Comparison of ENCODE assay signal across 2 cellular contexts in genomic region chr19:43934055-43934984, GRCh38.
TF ChIP-seq lines count a peak whose summit lies in the region.

No MANE protein-coding gene starts in this region.

TF ChIP-seq in endothelial cell of umbilical vein, 7 proteins besides CTCF, POLR2A, EP300 and RAD21:
- TF ChIP-seq FOS (IDR thresholded peaks at IDR 0.05; ENCODE audit: borderline replicate concordance, insufficient read depth, low read length) (no peak), GATA2 (IDR thresholded peaks at IDR 0.05; ENCODE audit: insufficient read depth, insufficient read length, low read depth, low read length) (no peak), MAX (IDR thresholded peaks at IDR 0.05; ENCODE audit: insufficient read depth, insufficient read length) (no peak), JUN (IDR thresholded peaks at IDR 0.05; ENCODE audit: borderline replicate concordance, insufficient read depth, insufficient read length, low read depth) (no peak)

TF ChIP-seq in neural cell, 6 proteins besides CTCF, POLR2A, EP300 and RAD21 (continued from another document):
- TF ChIP-seq MXI1 (conservative IDR thresholded peaks at IDR 0.05; ENCODE audit: poor library complexity, severe bottlenecking), result no peak
- TF ChIP-seq POLR2AphosphoS5 (IDR thresholded peaks at IDR 0.05), result no peak
- no peak for TF ChIP-seq TAF1 (IDR thresholded peaks at IDR 0.05; ENCODE audit: low read depth)
- TF ChIP-seq EZH2 (IDR thresholded peaks at IDR 0.05; ENCODE audit: borderline replicate concordance, insufficient read depth, low read length, poor library complexity, severe bottlenecking), result no peak
- TF ChIP-seq, protein P1, sequence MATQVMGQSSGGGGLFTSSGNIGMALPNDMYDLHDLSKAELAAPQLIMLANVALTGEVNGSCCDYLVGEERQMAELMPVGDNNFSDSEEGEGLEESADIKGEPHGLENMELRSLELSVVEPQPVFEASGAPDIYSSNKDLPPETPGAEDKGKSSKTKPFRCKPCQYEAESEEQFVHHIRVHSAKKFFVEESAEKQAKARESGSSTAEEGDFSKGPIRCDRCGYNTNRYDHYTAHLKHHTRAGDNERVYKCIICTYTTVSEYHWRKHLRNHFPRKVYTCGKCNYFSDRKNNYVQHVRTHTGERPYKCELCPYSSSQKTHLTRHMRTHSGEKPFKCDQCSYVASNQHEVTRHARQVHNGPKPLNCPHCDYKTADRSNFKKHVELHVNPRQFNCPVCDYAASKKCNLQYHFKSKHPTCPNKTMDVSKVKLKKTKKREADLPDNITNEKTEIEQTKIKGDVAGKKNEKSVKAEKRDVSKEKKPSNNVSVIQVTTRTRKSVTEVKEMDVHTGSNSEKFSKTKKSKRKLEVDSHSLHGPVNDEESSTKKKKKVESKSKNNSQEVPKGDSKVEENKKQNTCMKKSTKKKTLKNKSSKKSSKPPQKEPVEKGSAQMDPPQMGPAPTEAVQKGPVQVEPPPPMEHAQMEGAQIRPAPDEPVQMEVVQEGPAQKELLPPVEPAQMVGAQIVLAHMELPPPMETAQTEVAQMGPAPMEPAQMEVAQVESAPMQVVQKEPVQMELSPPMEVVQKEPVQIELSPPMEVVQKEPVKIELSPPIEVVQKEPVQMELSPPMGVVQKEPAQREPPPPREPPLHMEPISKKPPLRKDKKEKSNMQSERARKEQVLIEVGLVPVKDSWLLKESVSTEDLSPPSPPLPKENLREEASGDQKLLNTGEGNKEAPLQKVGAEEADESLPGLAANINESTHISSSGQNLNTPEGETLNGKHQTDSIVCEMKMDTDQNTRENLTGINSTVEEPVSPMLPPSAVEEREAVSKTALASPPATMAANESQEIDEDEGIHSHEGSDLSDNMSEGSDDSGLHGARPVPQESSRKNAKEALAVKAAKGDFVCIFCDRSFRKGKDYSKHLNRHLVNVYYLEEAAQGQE (IDR thresholded peaks at IDR 0.05; ENCODE audit: borderline replicate concordance), result no peak
TF ChIP-seq in neural cell: peak in this region for 0.
